In genomic region chr6:158169634-158170033, GRCh38 we compare ENCODE assay signal across 1 cellular context.
TF ChIP-seq lines count a peak whose summit lies in the region.

No MANE protein-coding gene starts in this region.

TF ChIP-seq in HepG2, 621 proteins besides CTCF, POLR2A, EP300 and RAD21:
- TF ChIP-seq ZNF770 (CRISPR knock-in tag; IDR thresholded peaks at IDR 0.05) = peak; percentile 46; the same call in 1 of the 2 replicates
